Comparison of ENCODE assay signal across 21 cellular contexts in the genomic region with DNA sequence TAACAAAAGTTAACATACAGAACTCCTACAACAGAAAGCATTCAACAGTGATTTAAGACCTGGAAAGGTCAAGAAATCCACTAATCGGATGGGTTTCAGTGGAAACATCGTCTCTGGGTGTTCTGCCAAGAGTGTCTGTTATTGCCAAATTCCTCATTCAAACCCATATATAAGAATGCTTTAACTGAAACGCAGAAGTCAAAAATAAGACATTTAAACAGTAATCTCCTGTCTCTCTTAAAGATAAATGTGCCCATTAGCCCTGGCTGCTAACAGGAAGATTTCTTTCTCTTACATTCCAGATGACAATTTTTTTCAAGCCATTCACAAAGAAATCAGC.
"Had no signal": no experiment of that assay in that cellular context is flagged by ENCODE, and none has a peak within 500 bp of the region (broad histone marks: within the 10 kb centered on the region; RNA-seq: fewer than 3 reads in every experiment).

No MANE protein-coding gene starts in this region.

- H3K27me3 Mint-ChIP-seq: activated CD8-positive, alpha-beta T cell treated with anti-CD3 and anti-CD28 coated beads for 36 hours; memory B cell had no signal

- H3K36me3 ChIP-seq: uterus had no signal

- H3K27ac ChIP-seq: foreskin keratinocyte, tibial nerve had no signal

- H3K4me1 Mint-ChIP-seq: memory B cell, WTC11 had no signal

- H3K27me3 ChIP-seq: adrenal gland, foreskin keratinocyte, tibial nerve, uterus had no signal

- DNase-seq: activated CD4-positive, alpha-beta T cell treated with anti-CD3 and anti-CD28 coated beads for 4 hours; activated CD8-positive, alpha-beta T cell treated with anti-CD3 and anti-CD28 coated beads for 36 hours; activated effector memory CD4-positive, alpha-beta T cell treated with Interleukin-2 at 50 U/mL for 16 hours; activated naive CD4-positive, alpha-beta T cell treated with anti-CD3 and anti-CD28 coated beads, Interleukin-2, amount 50 U/mL, for 16 hours; activated T-cell treated with anti-CD3 and anti-CD28 coated beads, Interleukin-2, amount 50 U/mL, for 4 hours; effector CD8-positive, alpha-beta T cell; foreskin keratinocyte; kidney glomerular epithelial cell; left ventricle myocardium superior; natural killer cell; nucleus accumbens; small intestine; stimulated activated CD4-positive, alpha-beta T cell treated with anti-CD3 and anti-CD28 coated beads, Interleukin-4, amount 100 ng/mL, for 24 hours; stimulated activated naive CD4-positive, alpha-beta T cell; T-helper 2 cell; uterus had no signal

- H3K27ac Mint-ChIP-seq: activated CD8-positive, alpha-beta T cell treated with anti-CD3 and anti-CD28 coated beads for 36 hours; memory B cell; natural killer cell; WTC11 had no signal

- H3K4me3 ChIP-seq: adrenal gland, tibial nerve, uterus had no signal

- H3K4me3 Mint-ChIP-seq: activated CD8-positive, alpha-beta T cell treated with anti-CD3 and anti-CD28 coated beads for 36 hours; activated T-cell treated with anti-CD3 and anti-CD28 coated beads, Interleukin-2, amount 50 U/mL, for 4 hours; brain; memory B cell; natural killer cell; WTC11 had no signal

- H3K4me1 ChIP-seq: foreskin keratinocyte, uterus had no signal
